ENCODE assay signal across 23 cellular contexts in genomic region chr20:37253087-37253486, GRCh38. TPM values are rescaled to one million over a fixed set of nuclear protein-coding genes. Genes with fewer than 3 reads are reported as not detected.
A peak's percentile ranks its signal among the peaks of the same experiment; 100 is the strongest.
DNase-seq lines count a peak whose midpoint lies in the region; ATAC-seq, FAIRE-seq and TF ChIP-seq lines count a peak whose summit lies in the region.
"Had no signal": no experiment of that assay in that cellular context is flagged by ENCODE, and none has a peak within 500 bp of the region (broad histone marks: within the 10 kb centered on the region; RNA-seq: fewer than 3 reads in every experiment).

No MANE protein-coding gene starts in this region.

- CTCF ChIA-PET in HepG2 (lab: Yijun Ruan, JAX; ENCODE audit: low intra/inter-chr PET ratio, low total read pairs): no interaction called here

- no peaks in the 10 kb centered on the region for H3K79me2 ChIP-seq in HepG2 (ENCODE audit: insufficient read depth, low read length)
- H3K79me2 ChIP-seq in keratinocyte (ENCODE audit: control insufficient read depth, insufficient read depth, low read length): no peaks in the 10 kb centered on the region

- H3K36me3 ChIP-seq in HepG2 (replicated peaks in 1 of 2; ENCODE audit: control insufficient read depth in 1 of 2, insufficient read depth in 2 of 2, low read length in 2 of 2): no peaks in the 10 kb centered on the region
- H3K36me3 ChIP-seq in right lobe of liver: no peaks in the 10 kb centered on the region
- H3K36me3 ChIP-seq in keratinocyte (ENCODE audit: control insufficient read depth in 2 of 2, extremely low read depth in 1 of 2, insufficient read depth in 2 of 2, low read length in 2 of 2): no peaks in the 10 kb centered on the region
- no peaks in the 10 kb centered on the region for H3K36me3 ChIP-seq in left ventricle myocardium inferior
- H3K36me3 ChIP-seq: BE2C had no signal

- H3K4me3 ChIP-seq in HepG2 (replicated peaks in 1 of 3; ENCODE audit: insufficient read depth in 1 of 3, low read depth in 2 of 3, low read length in 3 of 3) (no peak overlapping the region), right lobe of liver (no peak overlapping the region), epithelial cell of esophagus (ENCODE audit: low read length) (no peak overlapping the region), keratinocyte (ENCODE audit: control insufficient read depth in 2 of 3, extremely low read depth in 1 of 3, insufficient read depth in 2 of 3, low read depth in 1 of 3, low read length in 3 of 3) (no peak overlapping the region), left ventricle myocardium inferior (no peak overlapping the region)
- H3K4me3 ChIP-seq: GM23248 had no signal

- TF ChIP-seq EP300 in HepG2 (IDR thresholded peaks at IDR 0.05; ENCODE audit: low read depth in 2 of 2, low read length in 2 of 2): no peak
- TF ChIP-seq EP300 in HepG2 (CRISPR knock-in tag; IDR thresholded peaks at IDR 0.05; ENCODE audit: borderline replicate concordance): no peak

- H2AFZ ChIP-seq in HepG2 (ENCODE audit: low read length): no peak overlapping the region
- H2AFZ ChIP-seq in keratinocyte (ENCODE audit: control insufficient read depth, low read length): peak overlapping the region; percentile 6
- H2AFZ ChIP-seq: GM23248 had no signal

- H3K4me1 ChIP-seq in HepG2 (ENCODE audit: insufficient read depth, low read length) (no peaks in the 10 kb centered on the region), right lobe of liver (no peaks in the 10 kb centered on the region), keratinocyte (ENCODE audit: control insufficient read depth, extremely low read depth, insufficient read depth, low read length) (peaks cover 4% of the 10 kb centered on the region), left ventricle myocardium inferior (no peaks in the 10 kb centered on the region)
- H3K4me1 ChIP-seq: Caco-2 had no signal

- dilution Hi-C loops in keratinocyte (cut with MboI; ENCODE audit: extremely low pct_ligation_motif_present, low sequenced_read_pairs): loop anchor here (25.0 kb wide), 1 partner anchor 234 kb away; no protein-coding TSS in a partner anchor

- H3K4me2 ChIP-seq in HepG2 (ENCODE audit: low read depth, low read length) (no peak overlapping the region), keratinocyte (ENCODE audit: control insufficient read depth, extremely low read depth, insufficient read depth, low read depth, low read length) (peak overlapping the region; percentile 16)

- H3K9ac ChIP-seq in HepG2 (ENCODE audit: insufficient read depth, low read depth, low read length) (no peak overlapping the region), keratinocyte (ENCODE audit: control insufficient read depth, extremely low read depth, insufficient read depth, low read length) (no peak overlapping the region)
- H3K9ac ChIP-seq: GM23248 had no signal

- TF ChIP-seq POLR2A in HepG2 (IDR thresholded peaks at IDR 0.05; ENCODE audit: insufficient read depth in 1 of 2, low read depth in 2 of 2, low read length in 2 of 2): no peak
- no peak for TF ChIP-seq POLR2A in right lobe of liver (IDR thresholded peaks at IDR 0.05)

- TF ChIP-seq CTCF in HepG2 (CRISPR knock-in tag; IDR thresholded peaks at IDR 0.05): no peak
- TF ChIP-seq CTCF in right lobe of liver (IDR thresholded peaks at IDR 0.05): no peak
- no peak for TF ChIP-seq CTCF in epithelial cell of esophagus (IDR thresholded peaks at IDR 0.05; ENCODE audit: insufficient read depth, low read depth, low read length, missing control alignments)
- no peak for TF ChIP-seq CTCF in keratinocyte (optimal IDR thresholded peaks at IDR 0.05 in 1 of 3, IDR thresholded peaks at IDR 0.05 in 1 of 3, conservative IDR thresholded peaks at IDR 0.05 in 1 of 3; ENCODE audit: extremely low read depth in 1 of 3, insufficient read depth in 2 of 3, low read length in 3 of 3)
- no peak for TF ChIP-seq CTCF in left ventricle myocardium inferior (IDR thresholded peaks at IDR 0.05; ENCODE audit: borderline replicate concordance)

- H3K27me3 ChIP-seq in HepG2 (ENCODE audit: control insufficient read depth in 1 of 2, insufficient read depth in 2 of 2, low read length in 2 of 2) (peaks cover 5 to 19% of the 10 kb centered on the region in 2 experiments; a peak in 3 of 5 replicates), right lobe of liver (no peaks in the 10 kb centered on the region), keratinocyte (ENCODE audit: control insufficient read depth, extremely low read depth, insufficient read depth, low read length) (peaks cover 9% of the 10 kb centered on the region), left ventricle myocardium inferior (ENCODE audit: low read depth) (peaks cover 23% of the 10 kb centered on the region)
- H3K27me3 ChIP-seq: BE2C had no signal

- H3K9me3 ChIP-seq in HepG2 (ENCODE audit: low read length) (no peaks in the 10 kb centered on the region), right lobe of liver (no peaks in the 10 kb centered on the region), keratinocyte (ENCODE audit: control insufficient read depth, low read depth, low read length) (peaks cover 2% of the 10 kb centered on the region), left ventricle myocardium inferior (replicated peaks) (peaks cover 15% of the 10 kb centered on the region)
- H3K9me3 ChIP-seq: BE2C, Caco-2 had no signal

- ATAC-seq in HepG2 (no peak), right lobe of liver (no peak)

- H3K27ac ChIP-seq in HepG2 (ENCODE audit: extremely low read length, insufficient read depth, low read length) (no peak overlapping the region), right lobe of liver (no peak overlapping the region), keratinocyte (ENCODE audit: control insufficient read depth, insufficient read depth, low read length) (no peak overlapping the region), left ventricle myocardium inferior (replicated peaks) (no peak overlapping the region)
- H3K27ac ChIP-seq: GM23248, HL-60 had no signal

- FAIRE-seq in HepG2 (lab: Jason Lieb, UNC) (no peak), keratinocyte (lab: Jason Lieb, UNC) (no peak)
- FAIRE-seq: D721Med, G401.6, GM12892, GM18507, H54 had no signal

- POLR2A ChIA-PET in HepG2 (lab: Yijun Ruan, JAX): no interaction called here

- WGBS in HepG2 (ENCODE audit: low lambda C conversion rate): 64% methylated on average over 12 of the region's 12 CpGs
- WGBS in right lobe of liver (ENCODE audit: insufficient coverage, low coverage, low lambda C conversion rate, missing lambda C conversion rate): 87% methylated on average over 3 of the region's 12 CpGs

- DNase-seq in HepG2 (ENCODE audit: low spot score) (no peak), right lobe of liver (no peak), epithelial cell of esophagus (ENCODE audit: low read depth) (peak; percentile 29), keratinocyte (ENCODE audit: low read depth, low spot score) (no peak), posterior cingulate gyrus (no peak), left ventricle myocardium inferior (no peak), NCI-H510A treated with DMSO at 0.1 percent for 48 hours (lab: John Stamatoyannopoulos, UW) (no peak)
- DNase-seq: BE2C; C1 segment of cervical spinal cord; Caco-2; CD4-positive, CD25-positive, alpha-beta regulatory T cell; CD8-positive, alpha-beta memory T cell; GM23248; HCEC 1CT had no signal

- TF ChIP-seq RAD21 in HepG2 (CRISPR knock-in tag; IDR thresholded peaks at IDR 0.05): no peak

- in situ Hi-C loops in HepG2 (cut with HindIII; ENCODE audit: extremely low pct_ligation_motif_present, low pct_unique_long_range_greater_than_20kb): no loop called here

- intact Hi-C loops in HepG2 (cut with micrococcal nuclease; ENCODE audit: unreplicated experiment) (no loop called here), right lobe of liver (cut with DNase I) (no loop called here), posterior cingulate gyrus (cut with DNase I) (no loop called here), left ventricle myocardium inferior (cut with micrococcal nuclease) (no loop called here)

- no peaks in the 10 kb centered on the region for H4K20me1 ChIP-seq in HepG2 (ENCODE audit: insufficient read depth, low read length)
- no peaks in the 10 kb centered on the region for H4K20me1 ChIP-seq in keratinocyte (ENCODE audit: control insufficient read depth, extremely low read depth, insufficient read depth, low read length)

- H3K9me1 ChIP-seq in keratinocyte (ENCODE audit: control insufficient read depth, extremely low read depth, insufficient read depth, low read length): no peaks in the 10 kb centered on the region

- no TSS peak for BruUV-seq in HepG2 (replicated peaks; lab: Mats Ljungman, UMichigan)

RNA-seq across cellular contexts. Expression of gene GHRH, which starts 8.5 kb away (rescaled TPM):
- total RNA-seq in HepG2 (2016; rRNA removed; fragmentation: Illumina TruSeq; extraction: Trizol): not detected in 2 replicates
- not detected in 2 replicates for total RNA-seq in HepG2 (2016; cell fraction: cytosol; rRNA removed; fragmentation: Illumina TruSeq; extraction: Trizol; ENCODE audit: low read depth)
- not detected in 2 replicates for total RNA-seq in HepG2 (2016; cell fraction: insoluble cytoplasmic fraction; rRNA removed; fragmentation: Illumina TruSeq; extraction: Trizol)
- not detected in 2 replicates for total RNA-seq in HepG2 (2016; cell fraction: membrane; rRNA removed; fragmentation: Illumina TruSeq; extraction: Trizol)
- total RNA-seq in HepG2 (2016; cell fraction: nucleus; rRNA removed; fragmentation: Illumina TruSeq; extraction: Trizol): not detected in 2 replicates
- not detected in 2 replicates for polyA plus RNA-seq in HepG2 (2011; rRNA removed)
- polyA plus RNA-seq in HepG2 (2011; cell fraction: cytosol; rRNA removed): not detected in 2 replicates
- polyA plus RNA-seq in HepG2 (2011; cell fraction: nucleus; rRNA removed): not detected in 2 replicates
- polyA plus RNA-seq in HepG2 (2012): not detected in 2 replicates
- polyA plus RNA-seq in HepG2 (2016; cell fraction: cytosol; fragmentation: Illumina TruSeq; extraction: Trizol; ENCODE audit: low read depth): not detected in 2 replicates
- polyA plus RNA-seq in HepG2 (2016; cell fraction: insoluble cytoplasmic fraction; fragmentation: Illumina TruSeq; extraction: Trizol; ENCODE audit: low read depth): not detected in 2 replicates
- not detected in 2 replicates for polyA plus RNA-seq in HepG2 (2016; cell fraction: membrane; fragmentation: Illumina TruSeq; extraction: Trizol; ENCODE audit: low read depth)
- not detected in 2 replicates for polyA plus RNA-seq in HepG2 (2016; cell fraction: nucleus; fragmentation: Illumina TruSeq; extraction: Trizol; ENCODE audit: insufficient read depth, low read depth)
- not detected in 2 replicates for polyA minus RNA-seq in HepG2 (2011; rRNA and poly(A)+ RNA removed; ENCODE audit: low replicate concordance)
- not detected in 2 replicates for polyA minus RNA-seq in HepG2 (2011; cell fraction: cytosol; rRNA and poly(A)+ RNA removed)
- polyA minus RNA-seq in HepG2 (2011; cell fraction: nucleus; rRNA and poly(A)+ RNA removed): not detected in 2 replicates
- not detected for total RNA-seq in right lobe of liver
- not detected in 3 replicates for polyA plus RNA-seq in keratinocyte
- not detected for polyA plus RNA-seq in keratinocyte (2011; ENCODE audit: low read depth)
- not detected in 2 replicates for polyA plus RNA-seq in keratinocyte (2011; cell fraction: cytosol; rRNA removed)
- polyA plus RNA-seq in keratinocyte (2011; cell fraction: nucleus; rRNA removed): not detected in 2 replicates
- not detected in 2 replicates for polyA plus RNA-seq in keratinocyte (2012; ENCODE audit: low replicate concordance)
- not detected in 3 replicates for polyA minus RNA-seq in keratinocyte
- polyA minus RNA-seq in keratinocyte (2011; cell fraction: cytosol; rRNA and poly(A)+ RNA removed): not detected
- not detected in 2 replicates for polyA minus RNA-seq in keratinocyte (2011; cell fraction: nucleus; rRNA and poly(A)+ RNA removed)
- 0.93 TPM for total RNA-seq in left ventricle myocardium inferior
- total RNA-seq: A172; Caco-2; CD4-positive, CD25-positive, alpha-beta regulatory T cell; CD8-positive, alpha-beta memory T cell; GM23248; HT1080 had no signal
- polyA plus RNA-seq: CD4-positive, CD25-positive, alpha-beta regulatory T cell; CD8-positive, alpha-beta memory T cell; GM23248; IgD-negative memory B cell had no signal

RNA-seq across cellular contexts. Expression of gene MANBAL, which starts 36.4 kb away (rescaled TPM):
- total RNA-seq in HepG2 (2016; rRNA removed; fragmentation: Illumina TruSeq; extraction: Trizol): 16.5 and 18.6 TPM in 2 replicates
- 10.8 and 15.2 TPM in 2 replicates for total RNA-seq in HepG2 (2016; cell fraction: cytosol; rRNA removed; fragmentation: Illumina TruSeq; extraction: Trizol; ENCODE audit: low read depth)
- 15.1 and 16.2 TPM in 2 replicates for total RNA-seq in HepG2 (2016; cell fraction: insoluble cytoplasmic fraction; rRNA removed; fragmentation: Illumina TruSeq; extraction: Trizol)
- total RNA-seq in HepG2 (2016; cell fraction: membrane; rRNA removed; fragmentation: Illumina TruSeq; extraction: Trizol): 25.3 and 29.5 TPM in 2 replicates
- 15.3 and 19.6 TPM in 2 replicates for total RNA-seq in HepG2 (2016; cell fraction: nucleus; rRNA removed; fragmentation: Illumina TruSeq; extraction: Trizol)
- polyA plus RNA-seq in HepG2 (2011; rRNA removed): 70.2 and 74.1 TPM in 2 replicates
- 93.3 and 98.4 TPM in 2 replicates for polyA plus RNA-seq in HepG2 (2011; cell fraction: cytosol; rRNA removed)
- 35.2 and 44.3 TPM in 2 replicates for polyA plus RNA-seq in HepG2 (2011; cell fraction: nucleus; rRNA removed)
- 45.7 and 46.8 TPM in 2 replicates for polyA plus RNA-seq in HepG2 (2012)
- polyA plus RNA-seq in HepG2 (2016; cell fraction: cytosol; fragmentation: Illumina TruSeq; extraction: Trizol; ENCODE audit: low read depth): 48.1 and 71.4 TPM in 2 replicates
- polyA plus RNA-seq in HepG2 (2016; cell fraction: insoluble cytoplasmic fraction; fragmentation: Illumina TruSeq; extraction: Trizol; ENCODE audit: low read depth): 55.8 and 57.5 TPM in 2 replicates
- 67.6 and 91.3 TPM in 2 replicates for polyA plus RNA-seq in HepG2 (2016; cell fraction: membrane; fragmentation: Illumina TruSeq; extraction: Trizol; ENCODE audit: low read depth)
- polyA plus RNA-seq in HepG2 (2016; cell fraction: nucleus; fragmentation: Illumina TruSeq; extraction: Trizol; ENCODE audit: insufficient read depth, low read depth): 68.3 and 69.5 TPM in 2 replicates
- 47.1 and 62.0 TPM in 2 replicates for polyA minus RNA-seq in HepG2 (2011; rRNA and poly(A)+ RNA removed; ENCODE audit: low replicate concordance)
- 11.5 and 14.7 TPM in 2 replicates for polyA minus RNA-seq in HepG2 (2011; cell fraction: cytosol; rRNA and poly(A)+ RNA removed)
- 7.6 and 12.7 TPM in 2 replicates for polyA minus RNA-seq in HepG2 (2011; cell fraction: nucleus; rRNA and poly(A)+ RNA removed)
- total RNA-seq in right lobe of liver: 10 to 100 TPM; 11.4 to 16.0 (median 12.8) TPM
- 82.3 to 109 TPM (median 109 TPM) in 3 replicates for polyA plus RNA-seq in keratinocyte
- 7.6 TPM for polyA plus RNA-seq in keratinocyte (2011; ENCODE audit: low read depth)
- 110 and 123 TPM in 2 replicates for polyA plus RNA-seq in keratinocyte (2011; cell fraction: cytosol; rRNA removed)
- 79.0 and 84.6 TPM in 2 replicates for polyA plus RNA-seq in keratinocyte (2011; cell fraction: nucleus; rRNA removed)
- polyA plus RNA-seq in keratinocyte (2012; ENCODE audit: low replicate concordance): 48.2 and 69.9 TPM in 2 replicates
- 40.9 to 65.6 TPM (median 48.7 TPM) in 3 replicates for polyA minus RNA-seq in keratinocyte
- polyA minus RNA-seq in keratinocyte (2011; cell fraction: cytosol; rRNA and poly(A)+ RNA removed): 34.0 TPM
- 14.7 and 18.5 TPM in 2 replicates for polyA minus RNA-seq in keratinocyte (2011; cell fraction: nucleus; rRNA and poly(A)+ RNA removed)
- total RNA-seq in left ventricle myocardium inferior: 19.2 TPM
